ENCODE assay signal across 2 cellular contexts in the genomic region with DNA sequence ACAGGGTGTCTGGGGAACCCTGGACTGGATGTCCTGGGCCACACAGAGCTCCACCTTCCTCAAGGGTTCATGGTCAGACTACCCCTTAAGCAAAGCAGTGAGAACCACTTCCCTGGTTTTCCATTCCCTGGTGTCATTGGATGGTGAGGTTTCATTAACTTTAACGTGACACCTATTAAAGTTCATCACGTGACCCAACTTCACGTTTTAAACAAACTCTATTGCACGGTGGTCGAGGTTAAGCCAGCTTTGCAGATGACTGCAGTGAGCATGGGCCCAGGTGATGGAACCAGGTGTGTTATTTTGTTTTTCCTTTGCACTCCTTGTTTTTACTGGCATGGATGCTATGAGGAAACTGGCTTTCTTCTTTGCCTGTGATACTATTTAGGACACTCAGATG.
A peak's percentile ranks its signal among the peaks of the same experiment; 100 is the strongest.
TF ChIP-seq lines count a peak whose summit lies in the region.

No MANE protein-coding gene starts in this region.

TF ChIP-seq in HepG2, 621 proteins besides CTCF, POLR2A, EP300 and RAD21 (continued from another document):
- TF ChIP-seq, protein P1, sequence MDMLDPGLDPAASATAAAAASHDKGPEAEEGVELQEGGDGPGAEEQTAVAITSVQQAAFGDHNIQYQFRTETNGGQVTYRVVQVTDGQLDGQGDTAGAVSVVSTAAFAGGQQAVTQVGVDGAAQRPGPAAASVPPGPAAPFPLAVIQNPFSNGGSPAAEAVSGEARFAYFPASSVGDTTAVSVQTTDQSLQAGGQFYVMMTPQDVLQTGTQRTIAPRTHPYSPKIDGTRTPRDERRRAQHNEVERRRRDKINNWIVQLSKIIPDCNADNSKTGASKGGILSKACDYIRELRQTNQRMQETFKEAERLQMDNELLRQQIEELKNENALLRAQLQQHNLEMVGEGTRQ (IDR thresholded peaks at IDR 0.05; ENCODE audit: low read depth, low read length) = peak; percentile 36; the same call in 1 of the 2 replicates
- TF ChIP-seq, protein P1 (CRISPR knock-in tag; IDR thresholded peaks at IDR 0.05; ENCODE audit: borderline replicate concordance) = no peak
- TF ChIP-seq, protein P2, sequence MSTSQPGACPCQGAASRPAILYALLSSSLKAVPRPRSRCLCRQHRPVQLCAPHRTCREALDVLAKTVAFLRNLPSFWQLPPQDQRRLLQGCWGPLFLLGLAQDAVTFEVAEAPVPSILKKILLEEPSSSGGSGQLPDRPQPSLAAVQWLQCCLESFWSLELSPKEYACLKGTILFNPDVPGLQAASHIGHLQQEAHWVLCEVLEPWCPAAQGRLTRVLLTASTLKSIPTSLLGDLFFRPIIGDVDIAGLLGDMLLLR (CRISPR knock-in tag; IDR thresholded peaks at IDR 0.05) = no peak

TF ChIP-seq in K562, 482 proteins besides CTCF, POLR2A, EP300 and RAD21 (continued from another document):
- TF ChIP-seq, protein P3, sequence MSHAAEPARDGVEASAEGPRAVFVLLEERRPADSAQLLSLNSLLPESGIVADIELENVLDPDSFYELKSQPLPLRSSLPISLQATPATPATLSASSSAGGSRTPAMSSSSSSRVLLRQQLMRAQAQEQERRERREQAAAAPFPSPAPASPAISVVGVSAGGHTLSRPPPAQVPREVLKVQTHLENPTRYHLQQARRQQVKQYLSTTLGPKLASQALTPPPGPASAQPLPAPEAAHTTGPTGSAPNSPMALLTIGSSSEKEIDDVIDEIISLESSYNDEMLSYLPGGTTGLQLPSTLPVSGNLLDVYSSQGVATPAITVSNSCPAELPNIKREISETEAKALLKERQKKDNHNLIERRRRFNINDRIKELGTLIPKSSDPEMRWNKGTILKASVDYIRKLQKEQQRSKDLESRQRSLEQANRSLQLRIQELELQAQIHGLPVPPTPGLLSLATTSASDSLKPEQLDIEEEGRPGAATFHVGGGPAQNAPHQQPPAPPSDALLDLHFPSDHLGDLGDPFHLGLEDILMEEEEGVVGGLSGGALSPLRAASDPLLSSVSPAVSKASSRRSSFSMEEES (CRISPR knock-in tag; IDR thresholded peaks at IDR 0.05) = peak; percentile 87
- TF ChIP-seq RFX7 (CRISPR knock-in tag; IDR thresholded peaks at IDR 0.05) = no peak
- TF ChIP-seq, protein P4, sequence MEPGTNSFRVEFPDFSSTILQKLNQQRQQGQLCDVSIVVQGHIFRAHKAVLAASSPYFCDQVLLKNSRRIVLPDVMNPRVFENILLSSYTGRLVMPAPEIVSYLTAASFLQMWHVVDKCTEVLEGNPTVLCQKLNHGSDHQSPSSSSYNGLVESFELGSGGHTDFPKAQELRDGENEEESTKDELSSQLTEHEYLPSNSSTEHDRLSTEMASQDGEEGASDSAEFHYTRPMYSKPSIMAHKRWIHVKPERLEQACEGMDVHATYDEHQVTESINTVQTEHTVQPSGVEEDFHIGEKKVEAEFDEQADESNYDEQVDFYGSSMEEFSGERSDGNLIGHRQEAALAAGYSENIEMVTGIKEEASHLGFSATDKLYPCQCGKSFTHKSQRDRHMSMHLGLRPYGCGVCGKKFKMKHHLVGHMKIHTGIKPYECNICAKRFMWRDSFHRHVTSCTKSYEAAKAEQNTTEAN (CRISPR knock-in tag; IDR thresholded peaks at IDR 0.05) = no peak
- no peak for TF ChIP-seq SMARCA5 (IDR thresholded peaks at IDR 0.05)
